In genomic region chrX:49101629-49101984, GRCh38 we compare ENCODE assay signal across 8 cellular contexts. TPM values are rescaled to one million over a fixed set of nuclear protein-coding genes. Genes with fewer than 3 reads are reported as not detected.
DNase-seq lines count a peak whose midpoint lies in the region; ATAC-seq and TF ChIP-seq lines count a peak whose summit lies in the region.

No MANE protein-coding gene starts in this region.

- peak overlapping the region; percentile 75 for H3K9ac ChIP-seq in Karpas-422 (ENCODE audit: low read length)

- TF ChIP-seq CTCF in omental fat pad (IDR thresholded peaks at IDR 0.05) (no peak), GM13976 (IDR thresholded peaks at IDR 0.05; ENCODE audit: borderline replicate concordance, control extremely low read depth, extremely low read depth, insufficient read depth, missing control alignments) (no peak)

- H3K36me3 ChIP-seq in Karpas-422 (ENCODE audit: insufficient read depth, low read length): no peaks in the 10 kb centered on the region
- H3K36me3 ChIP-seq in effector memory CD4-positive, alpha-beta T cell (ENCODE audit: control insufficient read depth, insufficient read depth, low read length): no peaks in the 10 kb centered on the region

- peak overlapping the region; percentile 67 for H3K4me2 ChIP-seq in Karpas-422 (ENCODE audit: low read depth, low read length, poor library complexity, severe bottlenecking)

- H2AFZ ChIP-seq in Karpas-422 (ENCODE audit: low read length): no peak overlapping the region

- H3K9me3 ChIP-seq in Karpas-422 (ENCODE audit: low read length): no peaks in the 10 kb centered on the region
- no peaks in the 10 kb centered on the region for H3K9me3 ChIP-seq in effector memory CD4-positive, alpha-beta T cell (ENCODE audit: control insufficient read depth, low read length)

- H3K4me1 ChIP-seq in Karpas-422 (ENCODE audit: low read length): peaks cover 10% of the 10 kb centered on the region
- H3K4me1 ChIP-seq in effector memory CD4-positive, alpha-beta T cell (ENCODE audit: control insufficient read depth, insufficient read depth, low read length, poor library complexity, severe bottlenecking): no peaks in the 10 kb centered on the region

- no peaks in the 10 kb centered on the region for H3K9me2 ChIP-seq in Karpas-422 (replicated peaks; ENCODE audit: insufficient read depth, low read length)

- ATAC-seq in GM19372 (IDR thresholded peaks at IDR 0.05; ENCODE audit: low read depth, unreplicated experiment) (peak; percentile 4), omental fat pad (ENCODE audit: low FRiP score) (peak; percentile 11), HG03025 (IDR thresholded peaks at IDR 0.05; ENCODE audit: low FRiP score, unreplicated experiment) (no peak), HG03108 (IDR thresholded peaks at IDR 0.05; ENCODE audit: unreplicated experiment) (no peak)

- H3K27ac ChIP-seq in Karpas-422 (ENCODE audit: low read length): no peak overlapping the region
- peak overlapping the region; percentile 71 for H3K27ac ChIP-seq in effector memory CD4-positive, alpha-beta T cell (ENCODE audit: insufficient read depth, low read length, poor library complexity, severe bottlenecking)

- 0 out of 2 replicates have a peak, but pooled peaks cover 2% of the 10 kb centered on the region for H3K79me2 ChIP-seq in Karpas-422 (ENCODE audit: low read length)

- peak overlapping the region; percentile 65 for H3K4me3 ChIP-seq in Karpas-422 (ENCODE audit: low read length)
- H3K4me3 ChIP-seq in effector memory CD4-positive, alpha-beta T cell (ENCODE audit: insufficient read depth, low read depth, low read length, poor library complexity, severe bottlenecking): peak overlapping the region; percentile 59

- no peaks in the 10 kb centered on the region for H4K20me1 ChIP-seq in Karpas-422 (ENCODE audit: insufficient read depth, low read depth, low read length)

- H3K27me3 ChIP-seq in Karpas-422 (ENCODE audit: low read length): no peaks in the 10 kb centered on the region
- no peaks in the 10 kb centered on the region for H3K27me3 ChIP-seq in effector memory CD4-positive, alpha-beta T cell (replicated peaks; ENCODE audit: control insufficient read depth, insufficient read depth, low read length, poor library complexity, severe bottlenecking)

- in situ Hi-C loops in GM13976 (cut with MboI; ENCODE audit: low sequenced_read_pairs, unreplicated experiment): no loop called here

- peak; percentile 60 for DNase-seq in Karpas-422
- no peak for DNase-seq in effector memory CD4-positive, alpha-beta T cell
- no peak for DNase-seq in omental fat pad (ENCODE audit: low spot score)
- no peak for DNase-seq in GM13976 (ENCODE audit: low spot score)
- no peak for DNase-seq in LoVo (ENCODE audit: low spot score)

RNA-seq across cellular contexts. Expression of gene WDR45, which starts 21.9 kb away (rescaled TPM):
- total RNA-seq in Karpas-422 (2014; rRNA removed; shearing (Covaris generic); ENCODE audit: low replicate concordance): 80.3 and 115 TPM in 2 replicates
- total RNA-seq in omental fat pad: 100 to 1,000 TPM in 3 of 4 donors, 10 to 100 TPM in 1; 90.8 to 131 (median 116) TPM

RNA-seq across cellular contexts. Expression of gene GPKOW, which starts 21.9 kb away (rescaled TPM):
- total RNA-seq in Karpas-422 (2014; rRNA removed; shearing (Covaris generic); ENCODE audit: low replicate concordance): 8.2 and 20.7 TPM in 2 replicates
- total RNA-seq in omental fat pad: 10 to 100 TPM; 16.0 to 30.9 (median 19.6) TPM

RNA-seq across cellular contexts. Expression of gene PRAF2, which starts 27.8 kb away (rescaled TPM):
- 0.34 and 2.5 TPM in 2 replicates for total RNA-seq in Karpas-422 (2014; rRNA removed; shearing (Covaris generic); ENCODE audit: low replicate concordance)
- total RNA-seq in omental fat pad: 10 to 100 TPM in 3 of 4 donors, 1 to 10 TPM in 1; 7.8 to 17.3 (median 12.3) TPM

RNA-seq across cellular contexts. Expression of gene CCDC120, which starts 42.8 kb away (rescaled TPM):
- not detected in 2 replicates for total RNA-seq in Karpas-422 (2014; rRNA removed; shearing (Covaris generic); ENCODE audit: low replicate concordance)
- 1 to 10 TPM; 1.1 to 3.2 (median 2.5) TPM for total RNA-seq in omental fat pad

RNA-seq across cellular contexts. Expression of gene TFE3, which starts 58.5 kb away (rescaled TPM):
- total RNA-seq in Karpas-422 (2014; rRNA removed; shearing (Covaris generic); ENCODE audit: low replicate concordance): 4.4 and 11.8 TPM in 2 replicates
- total RNA-seq in omental fat pad: 100 to 1,000 TPM in 3 of 4 donors, 10 to 100 TPM in 1; 89.8 to 124 (median 116) TPM

Comparison
In these comparisons a context has a peak if more than half of its experiments do, and no peak if none do; other contexts are left out.
1. ATAC-seq: peak in GM19372 (single experiment) and omental fat pad (single experiment); none in HG03025 (single experiment) and HG03108 (single experiment).